In genomic region chr1:31583082-31583994, GRCh38 we compare ENCODE assay signal across 2 cellular contexts.
TF ChIP-seq lines count a peak whose summit lies in the region.

No MANE protein-coding gene starts in this region.

TF ChIP-seq in SK-N-SH, 30 proteins besides CTCF, POLR2A, EP300 and RAD21 (continued from another document):
- TF ChIP-seq REST (IDR thresholded peaks at IDR 0.05; ENCODE audit: low read depth, low read length) (no peak), GATA2 (CRISPR knock-in tag; IDR thresholded peaks at IDR 0.05) (no peak), RXRA (IDR thresholded peaks at IDR 0.05; ENCODE audit: borderline replicate concordance, low read depth) (no peak), PBX3 (IDR thresholded peaks at IDR 0.05) (no peak), TEAD4 (IDR thresholded peaks at IDR 0.05; ENCODE audit: borderline replicate concordance, insufficient read depth) (no peak), FOXJ3 (CRISPR knock-in tag; IDR thresholded peaks at IDR 0.05) (no peak), POLR2AphosphoS5 (IDR thresholded peaks at IDR 0.05; ENCODE audit: low read depth, low read length) (no peak)

TF ChIP-seq in SK-N-SH treated with all-trans-retinoic acid at 6 μM for 48 hours, 23 proteins besides CTCF, POLR2A, EP300 and RAD21 (continued from another document):
- TF ChIP-seq PATZ1 (CRISPR knock-in tag; IDR thresholded peaks at IDR 0.05; ENCODE audit: borderline replicate concordance): no peak
- TF ChIP-seq, protein P1, sequence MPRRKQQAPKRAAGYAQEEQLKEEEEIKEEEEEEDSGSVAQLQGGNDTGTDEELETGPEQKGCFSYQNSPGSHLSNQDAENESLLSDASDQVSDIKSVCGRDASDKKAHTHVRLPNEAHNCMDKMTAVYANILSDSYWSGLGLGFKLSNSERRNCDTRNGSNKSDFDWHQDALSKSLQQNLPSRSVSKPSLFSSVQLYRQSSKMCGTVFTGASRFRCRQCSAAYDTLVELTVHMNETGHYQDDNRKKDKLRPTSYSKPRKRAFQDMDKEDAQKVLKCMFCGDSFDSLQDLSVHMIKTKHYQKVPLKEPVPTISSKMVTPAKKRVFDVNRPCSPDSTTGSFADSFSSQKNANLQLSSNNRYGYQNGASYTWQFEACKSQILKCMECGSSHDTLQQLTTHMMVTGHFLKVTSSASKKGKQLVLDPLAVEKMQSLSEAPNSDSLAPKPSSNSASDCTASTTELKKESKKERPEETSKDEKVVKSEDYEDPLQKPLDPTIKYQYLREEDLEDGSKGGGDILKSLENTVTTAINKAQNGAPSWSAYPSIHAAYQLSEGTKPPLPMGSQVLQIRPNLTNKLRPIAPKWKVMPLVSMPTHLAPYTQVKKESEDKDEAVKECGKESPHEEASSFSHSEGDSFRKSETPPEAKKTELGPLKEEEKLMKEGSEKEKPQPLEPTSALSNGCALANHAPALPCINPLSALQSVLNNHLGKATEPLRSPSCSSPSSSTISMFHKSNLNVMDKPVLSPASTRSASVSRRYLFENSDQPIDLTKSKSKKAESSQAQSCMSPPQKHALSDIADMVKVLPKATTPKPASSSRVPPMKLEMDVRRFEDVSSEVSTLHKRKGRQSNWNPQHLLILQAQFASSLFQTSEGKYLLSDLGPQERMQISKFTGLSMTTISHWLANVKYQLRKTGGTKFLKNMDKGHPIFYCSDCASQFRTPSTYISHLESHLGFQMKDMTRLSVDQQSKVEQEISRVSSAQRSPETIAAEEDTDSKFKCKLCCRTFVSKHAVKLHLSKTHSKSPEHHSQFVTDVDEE (CRISPR knock-in tag; IDR thresholded peaks at IDR 0.05): no peak
- no peak for TF ChIP-seq RARB (CRISPR knock-in tag; IDR thresholded peaks at IDR 0.05)
- TF ChIP-seq ARNTL (CRISPR knock-in tag; IDR thresholded peaks at IDR 0.05; ENCODE audit: borderline replicate concordance, low read depth): no peak
- no peak for TF ChIP-seq SNAI2 (CRISPR knock-in tag; IDR thresholded peaks at IDR 0.05)
- TF ChIP-seq ZNF70 (CRISPR knock-in tag; IDR thresholded peaks at IDR 0.05): no peak
- TF ChIP-seq, protein P2, sequence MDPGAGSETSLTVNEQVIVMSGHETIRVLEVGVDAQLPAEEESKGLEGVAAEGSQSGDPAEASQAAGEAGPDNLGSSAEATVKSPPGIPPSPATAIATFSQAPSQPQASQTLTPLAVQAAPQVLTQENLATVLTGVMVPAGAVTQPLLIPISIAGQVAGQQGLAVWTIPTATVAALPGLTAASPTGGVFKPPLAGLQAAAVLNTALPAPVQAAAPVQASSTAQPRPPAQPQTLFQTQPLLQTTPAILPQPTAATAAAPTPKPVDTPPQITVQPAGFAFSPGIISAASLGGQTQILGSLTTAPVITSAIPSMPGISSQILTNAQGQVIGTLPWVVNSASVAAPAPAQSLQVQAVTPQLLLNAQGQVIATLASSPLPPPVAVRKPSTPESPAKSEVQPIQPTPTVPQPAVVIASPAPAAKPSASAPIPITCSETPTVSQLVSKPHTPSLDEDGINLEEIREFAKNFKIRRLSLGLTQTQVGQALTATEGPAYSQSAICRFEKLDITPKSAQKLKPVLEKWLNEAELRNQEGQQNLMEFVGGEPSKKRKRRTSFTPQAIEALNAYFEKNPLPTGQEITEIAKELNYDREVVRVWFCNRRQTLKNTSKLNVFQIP (CRISPR knock-in tag; IDR thresholded peaks at IDR 0.05; ENCODE audit: borderline replicate concordance, low read depth): no peak
- no peak for TF ChIP-seq ZNF8 (CRISPR knock-in tag; IDR thresholded peaks at IDR 0.05)
- no peak for TF ChIP-seq CSDC2 (CRISPR knock-in tag; IDR thresholded peaks at IDR 0.05)
- no peak for TF ChIP-seq ESRRG (CRISPR knock-in tag; IDR thresholded peaks at IDR 0.05)
- no peak for TF ChIP-seq ZC3H10 (CRISPR knock-in tag; IDR thresholded peaks at IDR 0.05)
- TF ChIP-seq BACH2 (CRISPR knock-in tag; IDR thresholded peaks at IDR 0.05; ENCODE audit: borderline replicate concordance): no peak
TF ChIP-seq in SK-N-SH treated with all-trans-retinoic acid at 6 μM for 48 hours: peak in this region for 0.
